ENCODE assay signal across 36 cellular contexts in the genomic region with DNA sequence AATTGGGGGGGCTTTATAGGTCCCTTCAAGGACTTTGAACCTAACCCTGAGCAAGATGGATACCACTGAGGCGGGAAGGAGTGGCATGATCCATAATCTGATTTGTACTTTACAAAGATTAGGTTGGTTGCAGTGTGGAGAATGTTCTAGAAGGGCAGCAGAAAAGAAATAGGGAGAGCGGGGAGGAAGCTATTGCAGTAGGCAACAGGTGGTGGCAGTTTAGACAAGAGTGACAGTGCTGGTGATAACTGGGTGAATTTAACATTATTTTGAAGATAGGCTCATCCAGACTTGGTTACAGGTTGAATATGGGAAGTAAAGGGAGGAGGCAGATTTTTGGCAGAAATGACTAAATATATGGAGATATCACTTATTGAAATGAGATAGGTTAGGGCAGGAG.
DNase-seq lines count a peak whose midpoint lies in the region; FAIRE-seq and TF ChIP-seq lines count a peak whose summit lies in the region.
"Had no signal": no experiment of that assay in that cellular context is flagged by ENCODE, and none has a peak within 500 bp of the region (broad histone marks: within the 10 kb centered on the region; RNA-seq: fewer than 3 reads in every experiment).

No MANE protein-coding gene starts in this region.

- H4K8ac ChIP-seq in mesenchymal stem cell (ENCODE audit: low read length): no peak overlapping the region

- H3K23ac ChIP-seq in mesenchymal stem cell (ENCODE audit: low read length in 2 of 2): no peak overlapping the region

- H2AFZ ChIP-seq in mesenchymal stem cell (ENCODE audit: low read depth, low read length): no peak overlapping the region

- CTCF ChIA-PET in activated CD4-positive, alpha-beta T cell treated with anti-CD3 and anti-CD28 coated beads, Interleukin-2, amount 10 ng/mL, durations not matched to agents 7 days and 5 days (lab: Charles Lee): no interaction called here
- CTCF ChIA-PET in HEK293 (lab: Yijun Ruan, JAX): no interaction called here

- H2BK120ac ChIP-seq in mesenchymal stem cell (ENCODE audit: low read depth, low read length): no peak overlapping the region

- H3K4ac ChIP-seq in mesenchymal stem cell (ENCODE audit: low read depth in 1 of 2, low read length in 2 of 2): no peak overlapping the region

- no peak overlapping the region for H3K4me2 ChIP-seq in mesenchymal stem cell (ENCODE audit: low read length, poor library complexity, severe bottlenecking)
- H3K4me2 ChIP-seq: A549; BLaER1; BLaER1 treated with 17β-estradiol and CSF1 and Interleukin-3, amounts not matched to agents 10 nM and 100 nM had no signal

- DNase-seq in activated CD4-positive, alpha-beta T cell treated with anti-CD3 and anti-CD28 coated beads, Interleukin-2, amount 10 ng/mL, durations not matched to agents 7 days and 5 days: no peak
- no peak for DNase-seq in activated CD4-positive, alpha-beta T cell treated with anti-CD3 and anti-CD28 coated beads, Interleukin-2, amount 50 U/mL, for 1 hour
- DNase-seq in glutamatergic neuron (no peak), mesenchymal stem cell (no peak), DMS79 (lab: John Stamatoyannopoulos, UW) (no peak), RCC 7860 (ENCODE audit: low spot score) (no peak), NCI-H1048 (lab: John Stamatoyannopoulos, UW) (no peak)
- DNase-seq: 8988T; ACHN; AML-193; BE2C; C1 segment of cervical spinal cord; Caco-2; Calu3; CD4-positive, alpha-beta memory T cell; CD4-positive, alpha-beta T cell; CD4-positive, CD25-positive, alpha-beta regulatory T cell; CD8-positive, alpha-beta memory T cell; CD8-positive, alpha-beta T cell; COR-L47; DMS 273 treated with DMSO at 0.1 percent for 48 hours; DMS153; DMS53; DMS79 treated with DMSO at 0.1 percent for 48 hours; DND-41; EL had no signal

- no peaks in the 10 kb centered on the region for H3K27me3 Mint-ChIP-seq in activated CD4-positive, alpha-beta T cell treated with anti-CD3 and anti-CD28 coated beads, Interleukin-2, amount 10 ng/mL, durations not matched to agents 7 days and 5 days
- peaks cover 6% of the 10 kb centered on the region for H3K27me3 Mint-ChIP-seq in glutamatergic neuron (ENCODE audit: unreplicated experiment)
- H3K27me3 Mint-ChIP-seq: CD4-positive, CD25-positive, alpha-beta regulatory T cell had no signal

- H3K4me1 ChIP-seq in HEK293 (ENCODE audit: control insufficient read depth, insufficient read depth, low read length) (no peaks in the 10 kb centered on the region), mesenchymal stem cell (ENCODE audit: control insufficient read depth, insufficient read depth, low read depth, low read length) (peaks cover 11% of the 10 kb centered on the region)
- H3K4me1 ChIP-seq: A549; BLaER1; BLaER1 treated with 17β-estradiol and CSF1 and Interleukin-3, amounts not matched to agents 10 nM and 100 nM had no signal

- H3K4me3 Mint-ChIP-seq in activated CD4-positive, alpha-beta T cell treated with anti-CD3 and anti-CD28 coated beads, Interleukin-2, amount 10 ng/mL, durations not matched to agents 7 days and 5 days: no peak overlapping the region
- H3K4me3 Mint-ChIP-seq in glutamatergic neuron (ENCODE audit: unreplicated experiment): no peak overlapping the region
- H3K4me3 Mint-ChIP-seq: B cell; CD4-positive, alpha-beta memory T cell; CD4-positive, alpha-beta T cell; CD4-positive, CD25-positive, alpha-beta regulatory T cell; CD8-positive, alpha-beta memory T cell; CD8-positive, alpha-beta T cell had no signal

- no peaks in the 10 kb centered on the region for H3K36me3 ChIP-seq in HEK293 (ENCODE audit: control insufficient read depth in 2 of 2, insufficient read depth in 1 of 2, low read length in 2 of 2)
- no peaks in the 10 kb centered on the region for H3K36me3 ChIP-seq in mesenchymal stem cell (ENCODE audit: control insufficient read depth in 1 of 2, insufficient read depth in 2 of 2, low read depth in 1 of 2, low read length in 2 of 2)
- H3K36me3 ChIP-seq: BE2C; BLaER1; BLaER1 treated with 17β-estradiol and CSF1 and Interleukin-3, amounts not matched to agents 10 nM and 100 nM had no signal

- WGBS in mesenchymal stem cell: 80% methylated on average over 2 of the region's 2 CpGs

- H3K79me1 ChIP-seq in mesenchymal stem cell (replicated peaks; ENCODE audit: low read length, poor library complexity, severe bottlenecking): no peaks in the 10 kb centered on the region

- H3K27ac ChIP-seq in HEK293 (ENCODE audit: extremely low read depth, low read depth, low read length) (no peak overlapping the region), mesenchymal stem cell (ENCODE audit: low read length, poor library complexity, severe bottlenecking) (no peak overlapping the region)
- H3K27ac ChIP-seq: 22Rv1; A549; BLaER1; BLaER1 treated with 17β-estradiol and CSF1 and Interleukin-3, amounts not matched to agents 10 nM and 100 nM; C4-2B had no signal

- no peaks in the 10 kb centered on the region for H3K36me3 Mint-ChIP-seq in activated CD4-positive, alpha-beta T cell treated with anti-CD3 and anti-CD28 coated beads, Interleukin-2, amount 10 ng/mL, durations not matched to agents 7 days and 5 days (ENCODE audit: low read depth)
- peaks cover 5% of the 10 kb centered on the region for H3K36me3 Mint-ChIP-seq in glutamatergic neuron (ENCODE audit: unreplicated experiment)
- H3K36me3 Mint-ChIP-seq: CD14-positive monocyte; CD4-positive, alpha-beta memory T cell; CD4-positive, CD25-positive, alpha-beta regulatory T cell; CD8-positive, alpha-beta T cell had no signal

- peak overlapping the region; percentile 2 for H3K27ac Mint-ChIP-seq in activated CD4-positive, alpha-beta T cell treated with anti-CD3 and anti-CD28 coated beads, Interleukin-2, amount 10 ng/mL, durations not matched to agents 7 days and 5 days
- peak overlapping the region; percentile 5 for H3K27ac Mint-ChIP-seq in glutamatergic neuron (ENCODE audit: unreplicated experiment)
- H3K27ac Mint-ChIP-seq: B cell; CD14-positive monocyte; CD4-positive, alpha-beta memory T cell; CD4-positive, alpha-beta T cell; CD4-positive, CD25-positive, alpha-beta regulatory T cell; CD8-positive, alpha-beta memory T cell; CD8-positive, alpha-beta T cell had no signal

- H3K4me1 Mint-ChIP-seq in activated CD4-positive, alpha-beta T cell treated with anti-CD3 and anti-CD28 coated beads, Interleukin-2, amount 10 ng/mL, durations not matched to agents 7 days and 5 days: no peaks in the 10 kb centered on the region
- peaks cover 6% of the 10 kb centered on the region for H3K4me1 Mint-ChIP-seq in glutamatergic neuron (ENCODE audit: low read depth, unreplicated experiment)
- H3K4me1 Mint-ChIP-seq: B cell; CD14-positive monocyte; CD4-positive, alpha-beta memory T cell; CD4-positive, CD25-positive, alpha-beta regulatory T cell; CD8-positive, alpha-beta memory T cell had no signal

- no peak for TF ChIP-seq CTCF in HEK293 (tag by site-specific recombination; IDR thresholded peaks at IDR 0.05)
- no peak for TF ChIP-seq CTCF in glutamatergic neuron (IDR thresholded peaks at IDR 0.05; ENCODE audit: partially characterized antibody, unreplicated experiment)

- peak overlapping the region; percentile 17 for H2AK5ac ChIP-seq in mesenchymal stem cell (ENCODE audit: low read length, severe bottlenecking)

- no peak overlapping the region for H3K14ac ChIP-seq in mesenchymal stem cell (ENCODE audit: low read length in 2 of 2)

- no peak overlapping the region for H2BK5ac ChIP-seq in mesenchymal stem cell (ENCODE audit: low read depth, low read length, poor library complexity, severe bottlenecking)

- no peak overlapping the region for H2BK15ac ChIP-seq in mesenchymal stem cell (ENCODE audit: low read depth, poor library complexity, severe bottlenecking)

- POLR2A ChIA-PET in activated CD4-positive, alpha-beta T cell treated with anti-CD3 and anti-CD28 coated beads, Interleukin-2, amount 10 ng/mL, durations not matched to agents 7 days and 5 days (lab: Charles Lee): no interaction called here
- POLR2A ChIA-PET in HEK293 (lab: Yijun Ruan, JAX): no interaction called here

- H3K27me3 ChIP-seq in mesenchymal stem cell (ENCODE audit: control insufficient read depth in 1 of 2, insufficient read depth in 1 of 2, low read length in 2 of 2): peaks cover 6 to 26% of the 10 kb centered on the region in 2 experiments
- H3K27me3 ChIP-seq: BE2C; BLaER1; BLaER1 treated with 17β-estradiol and CSF1 and Interleukin-3, amounts not matched to agents 10 nM and 100 nM had no signal

- no peaks in the 10 kb centered on the region for H3K9me3 Mint-ChIP-seq in activated CD4-positive, alpha-beta T cell treated with anti-CD3 and anti-CD28 coated beads, Interleukin-2, amount 10 ng/mL, durations not matched to agents 7 days and 5 days
- H3K9me3 Mint-ChIP-seq in glutamatergic neuron (ENCODE audit: unreplicated experiment): peaks cover 7% of the 10 kb centered on the region

- H3K9me3 ChIP-seq in HEK293 (ENCODE audit: control insufficient read depth, insufficient read depth, low read depth, low read length): no peaks in the 10 kb centered on the region
- no peaks in the 10 kb centered on the region for H3K9me3 ChIP-seq in mesenchymal stem cell (ENCODE audit: control insufficient read depth, low read length)
- H3K9me3 ChIP-seq: A549; BE2C; BLaER1; BLaER1 treated with 17β-estradiol and CSF1 and Interleukin-3, amounts not matched to agents 10 nM and 100 nM had no signal

- no peak for FAIRE-seq in RCC 7860 (lab: Jason Lieb, UNC)
- FAIRE-seq: A204.1, A549, D721Med had no signal

- H3K18ac ChIP-seq in mesenchymal stem cell (ENCODE audit: low read depth in 1 of 2, low read length in 2 of 2): no peak overlapping the region

- no peak overlapping the region for H3K9ac ChIP-seq in mesenchymal stem cell (ENCODE audit: low read length)
- H3K9ac ChIP-seq: BLaER1; BLaER1 treated with 17β-estradiol and CSF1 and Interleukin-3, amounts not matched to agents 10 nM and 100 nM had no signal

- H3K4me3 ChIP-seq in HEK293 (ENCODE audit: low read depth, low read length): no peak overlapping the region
- no peak overlapping the region for H3K4me3 ChIP-seq in mesenchymal stem cell (ENCODE audit: insufficient read depth in 1 of 2, low read depth in 1 of 2, low read length in 2 of 2)
- H3K4me3 ChIP-seq: A549; BLaER1; BLaER1 treated with 17β-estradiol and CSF1 and Interleukin-3, amounts not matched to agents 10 nM and 100 nM had no signal

- H2BK12ac ChIP-seq in mesenchymal stem cell (ENCODE audit: low read length in 2 of 2): no peak overlapping the region

- no peak overlapping the region for H4K91ac ChIP-seq in mesenchymal stem cell (ENCODE audit: low read length)

TF ChIP-seq in HEK293, 187 proteins besides CTCF, POLR2A, EP300 and RAD21:
- TF ChIP-seq SCRT2 (tag by site-specific recombination; IDR thresholded peaks at IDR 0.05): peak; percentile 78
- TF ChIP-seq ZNF146 (tag by site-specific recombination; IDR thresholded peaks at IDR 0.05): no peak
- 0 out of 2 replicates have a peak, but pooled peaks have one; percentile 58 for TF ChIP-seq SCRT1 (tag by site-specific recombination; IDR thresholded peaks at IDR 0.05; ENCODE audit: borderline replicate concordance)
TF ChIP-seq in HEK293: peak in this region for 2.
